ENCODE assay signal across 11 cellular contexts in genomic region chr15:94305133-94305532, GRCh38.
DNase-seq lines count a peak whose midpoint lies in the region; ATAC-seq and TF ChIP-seq lines count a peak whose summit lies in the region.
"Had no signal": no experiment of that assay in that cellular context is flagged by ENCODE, and none has a peak within 500 bp of the region (broad histone marks: within the 10 kb centered on the region; RNA-seq: fewer than 3 reads in every experiment).

No MANE protein-coding gene starts in this region.

- H3K36me3 Mint-ChIP-seq in CD14-positive monocyte, result peaks cover 42 to 67% of the 10 kb centered on the region in 2 donors

- H3K4me1 Mint-ChIP-seq in CD14-positive monocyte, result peaks cover 7% of the 10 kb centered on the region

- in situ Hi-C loops in GM13977 (cut with MboI; ENCODE audit: low pct_unique_long_range_greater_than_20kb, low sequenced_read_pairs, unreplicated experiment), result no loop called here

- WGBS in esophagus muscularis mucosa, result 83% methylated on average over 4 of the region's 4 CpGs

- no peaks in the 10 kb centered on the region for H3K36me3 ChIP-seq in esophagus muscularis mucosa

- no peak for TF ChIP-seq POLR2A in esophagus muscularis mucosa (IDR thresholded peaks at IDR 0.05; ENCODE audit: low read depth)

- H3K27me3 ChIP-seq in esophagus muscularis mucosa, result no peaks in the 10 kb centered on the region

- H3K9me3 Mint-ChIP-seq in CD14-positive monocyte, result peaks cover 0 to 3% (median 0%) of the 10 kb centered on the region in 7 donors

- ATAC-seq in GM19463 (IDR thresholded peaks at IDR 0.05; ENCODE audit: unreplicated experiment) (peak; percentile 26), HG03354 (IDR thresholded peaks at IDR 0.05; ENCODE audit: poor library complexity, severe bottlenecking, unreplicated experiment) (peak; percentile 51)

- no peaks in the 10 kb centered on the region for H3K9me3 ChIP-seq in esophagus muscularis mucosa

- no peak overlapping the region for H3K27ac Mint-ChIP-seq in CD14-positive monocyte

- no peaks in the 10 kb centered on the region for H3K27me3 Mint-ChIP-seq in CD14-positive monocyte (ENCODE audit: low read depth in 3 of 3)

- no peaks in the 10 kb centered on the region for H3K4me1 ChIP-seq in esophagus muscularis mucosa

- peak; percentile 13 for DNase-seq in GM13977 (ENCODE audit: low spot score)
- peak; percentile 14 for DNase-seq in activated gamma-delta T cell treated with anti-CD3 and anti-CD28 coated beads, Interleukin-2, amount 50 U/mL, for 16 hours (ENCODE audit: low read depth)
- no peak for DNase-seq in AG08395 (ENCODE audit: low spot score)
- no peak for DNase-seq in foreskin melanocyte
- DNase-seq in CD14-positive monocyte (ENCODE audit: low spot score), result no peak
- no peak for DNase-seq in esophagus muscularis mucosa (ENCODE audit: extremely low spot score)
- DNase-seq: effector CD8-positive, alpha-beta T cell; MM.1S; nucleus accumbens had no signal

- H3K27ac ChIP-seq in esophagus muscularis mucosa (replicated peaks in 1 of 4), result no peak overlapping the region

- TF ChIP-seq CTCF in GM13977 (IDR thresholded peaks at IDR 0.05; ENCODE audit: extremely low read depth, insufficient read depth, missing control alignments) (no peak), CD14-positive monocyte (IDR thresholded peaks at IDR 0.05) (no peak), esophagus muscularis mucosa (IDR thresholded peaks at IDR 0.05) (no peak)

- TF ChIP-seq EP300 in esophagus muscularis mucosa (IDR thresholded peaks at IDR 0.05), result no peak

- H3K4me3 Mint-ChIP-seq in CD14-positive monocyte, result no peak overlapping the region

- intact Hi-C loops in CD14-positive monocyte (cut with micrococcal nuclease) (no loop called here), esophagus muscularis mucosa (cut with DNase I) (no loop called here)

- no peak overlapping the region for H3K4me3 ChIP-seq in esophagus muscularis mucosa

Comparison
In these comparisons a context has a peak if more than half of its experiments do, and no peak if none do; other contexts are left out.
1. DNase-seq: peak in GM13977 (single experiment) and activated gamma-delta T cell treated with anti-CD3 and anti-CD28 coated beads, Interleukin-2, amount 50 U/mL, for 16 hours (single experiment); none in AG08395 (single experiment), foreskin melanocyte (single experiment), CD14-positive monocyte (single experiment) and esophagus muscularis mucosa (single experiment).